12 cellular contexts compared by ENCODE assay signal in genomic region chr3:12660196-12660595, GRCh38. TPM values are rescaled to one million over a fixed set of nuclear protein-coding genes. Genes with fewer than 3 reads are reported as not detected.
A peak's percentile ranks its signal among the peaks of the same experiment; 100 is the strongest.
DNase-seq lines count a peak whose midpoint lies in the region; ATAC-seq, FAIRE-seq and TF ChIP-seq lines count a peak whose summit lies in the region.
"Had no signal": no experiment of that assay in that cellular context is flagged by ENCODE, and none has a peak within 500 bp of the region (broad histone marks: within the 10 kb centered on the region; RNA-seq: fewer than 3 reads in every experiment).

No MANE protein-coding gene starts in this region.

- no peaks in the 10 kb centered on the region for H3K27me3 Mint-ChIP-seq in activated T-cell treated with anti-CD3 and anti-CD28 coated beads, Interleukin-2, amount 50 U/mL, for 24 hours
- no peaks in the 10 kb centered on the region for H3K27me3 Mint-ChIP-seq in activated T-cell treated with anti-CD3 and anti-CD28 coated beads, Interleukin-2, amount 50 U/mL, for 4 hours (ENCODE audit: low read depth)
- no peaks in the 10 kb centered on the region for H3K27me3 Mint-ChIP-seq in Calu3 (ENCODE audit: unreplicated experiment)

- peak overlapping the region; percentile 10 for H3K4me3 Mint-ChIP-seq in activated T-cell treated with anti-CD3 and anti-CD28 coated beads, Interleukin-2, amount 50 U/mL, for 24 hours
- no peak overlapping the region for H3K4me3 Mint-ChIP-seq in activated T-cell treated with anti-CD3 and anti-CD28 coated beads, Interleukin-2, amount 50 U/mL, for 4 hours
- H3K4me3 Mint-ChIP-seq in Calu3 (ENCODE audit: low read depth, unreplicated experiment) = no peak overlapping the region
- H3K4me3 Mint-ChIP-seq: T-helper 1 cell treated with Interleukin-12 subunit alpha and Interleukin-12 subunit beta and Interleukin-4 antibody, amounts not matched to agents 30 μg/mL and 1 μg/mL, for 36 hours had no signal

- H3K9me3 ChIP-seq in SK-N-MC (ENCODE audit: low read depth, low read length) (no peaks in the 10 kb centered on the region), HepG2 (ENCODE audit: low read length) (no peaks in the 10 kb centered on the region), thoracic aorta (no peaks in the 10 kb centered on the region)

- peaks cover 48% of the 10 kb centered on the region for H3K36me3 Mint-ChIP-seq in activated T-cell treated with anti-CD3 and anti-CD28 coated beads, Interleukin-2, amount 50 U/mL, for 24 hours (ENCODE audit: low read depth)
- H3K36me3 Mint-ChIP-seq in activated T-cell treated with anti-CD3 and anti-CD28 coated beads, Interleukin-2, amount 50 U/mL, for 4 hours (ENCODE audit: insufficient read depth) = peaks cover 12% of the 10 kb centered on the region
- peaks cover 31% of the 10 kb centered on the region for H3K36me3 Mint-ChIP-seq in Calu3 (ENCODE audit: insufficient read depth, unreplicated experiment)

- H3K4me1 ChIP-seq in HepG2 (ENCODE audit: insufficient read depth, low read length) (peaks cover 53% of the 10 kb centered on the region), thoracic aorta (ENCODE audit: control insufficient read depth in 1 of 2, low read depth in 2 of 2) (peaks cover 48 to 69% of the 10 kb centered on the region in 2 donors)

- H3K4me3 ChIP-seq in SK-N-MC = no peak overlapping the region
- peak overlapping the region in 1 of 3 experiments; percentile 92; a peak in 1 of 6 replicates for H3K4me3 ChIP-seq in HepG2 (replicated peaks in 1 of 3; ENCODE audit: insufficient read depth in 1 of 3, low read depth in 2 of 3, low read length in 3 of 3)
- peak overlapping the region; percentile 100 for H3K4me3 ChIP-seq in thoracic aorta

- H3K27ac Mint-ChIP-seq in activated T-cell treated with anti-CD3 and anti-CD28 coated beads, Interleukin-2, amount 50 U/mL, for 24 hours = peak overlapping the region; percentile 32
- H3K27ac Mint-ChIP-seq in Calu3 (ENCODE audit: unreplicated experiment) = no peak overlapping the region
- H3K27ac Mint-ChIP-seq: T-helper 1 cell treated with Interleukin-12 subunit alpha and Interleukin-12 subunit beta and Interleukin-4 antibody, amounts not matched to agents 30 μg/mL and 1 μg/mL, for 36 hours had no signal

- POLR2A ChIA-PET in HepG2 (lab: Yijun Ruan, JAX) = interaction anchor here (1.4 kb wide), 1 partner anchor 14 kb away, joined by 4 read pairs; no protein-coding TSS in a partner anchor

- no peak for TF ChIP-seq EP300 in HepG2 (IDR thresholded peaks at IDR 0.05; ENCODE audit: low read depth in 2 of 2, low read length in 2 of 2)
- no peak for TF ChIP-seq EP300 in HepG2 (CRISPR knock-in tag; IDR thresholded peaks at IDR 0.05; ENCODE audit: borderline replicate concordance)

- TF ChIP-seq RAD21 in HepG2 (CRISPR knock-in tag; IDR thresholded peaks at IDR 0.05) = no peak

- BruUV-seq in HepG2 (replicated peaks; lab: Mats Ljungman, UMichigan) (no TSS peak), Calu3 (replicated peaks; lab: Mats Ljungman, UMichigan) (no TSS peak)

- no peak overlapping the region for H2AFZ ChIP-seq in HepG2 (ENCODE audit: low read length)

- no peaks in the 10 kb centered on the region for H3K9me3 Mint-ChIP-seq in activated T-cell treated with anti-CD3 and anti-CD28 coated beads, Interleukin-2, amount 50 U/mL, for 24 hours
- no peaks in the 10 kb centered on the region for H3K9me3 Mint-ChIP-seq in activated T-cell treated with anti-CD3 and anti-CD28 coated beads, Interleukin-2, amount 50 U/mL, for 4 hours
- no peaks in the 10 kb centered on the region for H3K9me3 Mint-ChIP-seq in Calu3 (ENCODE audit: low read depth, unreplicated experiment)
- H3K9me3 Mint-ChIP-seq: T-helper 1 cell treated with Interleukin-12 subunit alpha and Interleukin-12 subunit beta and Interleukin-4 antibody, amounts not matched to agents 30 μg/mL and 1 μg/mL, for 36 hours had no signal

- CTCF ChIA-PET in HepG2 (lab: Yijun Ruan, JAX; ENCODE audit: low intra/inter-chr PET ratio, low total read pairs) (no interaction called here), Calu3 (lab: Charles Lee) (interaction anchor here (0.6 to 0.7 kb wide), 2 partner anchors 41 to 67 kb away, joined by 3 to 4 read pairs; no protein-coding TSS in a partner anchor)

- H3K27ac ChIP-seq in SK-N-MC (peak overlapping the region; percentile 39; the same call in 1 of the 2 replicates), HepG2 (ENCODE audit: extremely low read length, insufficient read depth, low read length) (peak overlapping the region; percentile 42), thoracic aorta (peak overlapping the region; percentile 66 to 80)

- ATAC-seq in activated T-cell treated with anti-CD3 and anti-CD28 coated beads, Interleukin-2, amount 50 U/mL, for 4 hours = no peak
- ATAC-seq in HepG2 (no peak), thoracic aorta (ENCODE audit: insufficient number of reproducible peaks, low FRiP score, low read depth) (no peak)

- in situ Hi-C loops in HepG2 (cut with HindIII; ENCODE audit: extremely low pct_ligation_motif_present, low pct_unique_long_range_greater_than_20kb) = no loop called here

- H3K79me2 ChIP-seq in HepG2 (ENCODE audit: insufficient read depth, low read length) = peaks cover 87% of the 10 kb centered on the region

- no peaks in the 10 kb centered on the region for H3K36me3 ChIP-seq in SK-N-MC (ENCODE audit: insufficient read depth, low read length)
- no peaks in the 10 kb centered on the region; a peak in 1 of 5 replicates for H3K36me3 ChIP-seq in HepG2 (replicated peaks in 1 of 2; ENCODE audit: control insufficient read depth in 1 of 2, insufficient read depth in 2 of 2, low read length in 2 of 2)
- H3K36me3 ChIP-seq in thoracic aorta = no peaks in the 10 kb centered on the region

- no peak overlapping the region for H3K9ac ChIP-seq in SK-N-MC (ENCODE audit: insufficient read length)
- H3K9ac ChIP-seq in HepG2 (ENCODE audit: insufficient read depth, low read depth, low read length) = no peak overlapping the region

- no peak for DNase-seq in activated T-cell treated with anti-CD3 and anti-CD28 coated beads, Interleukin-2, amount 50 U/mL, for 24 hours
- DNase-seq in activated T-cell treated with anti-CD3 and anti-CD28 coated beads, Interleukin-2, amount 50 U/mL, for 4 hours = no peak
- DNase-seq in SK-N-MC (ENCODE audit: low read depth, low spot score) = no peak
- DNase-seq in HepG2 (ENCODE audit: low spot score) = no peak
- no peak for DNase-seq in thoracic aorta (ENCODE audit: low spot score)
- no peak for DNase-seq in SK-N-DZ (ENCODE audit: low spot score)
- DNase-seq in Calu3 = no peak
- no peak for DNase-seq in NCI-H524 (lab: John Stamatoyannopoulos, UW)
- DNase-seq: amniotic stem cell, NCI-H1092 treated with DMSO at 0.1 percent for 48 hours, NCI-H748 treated with DMSO at 0.1 percent for 48 hours had no signal

- H4K20me1 ChIP-seq in HepG2 (ENCODE audit: insufficient read depth, low read length) = peaks cover 31% of the 10 kb centered on the region

- TF ChIP-seq CTCF in HepG2 (CRISPR knock-in tag; IDR thresholded peaks at IDR 0.05) (no peak), thoracic aorta (IDR thresholded peaks at IDR 0.05) (no peak), Calu3 (IDR thresholded peaks at IDR 0.05; ENCODE audit: unreplicated experiment) (no peak)

- H3K27me3 ChIP-seq in HepG2 (ENCODE audit: control insufficient read depth in 1 of 2, insufficient read depth in 2 of 2, low read length in 2 of 2) (no peaks in the 10 kb centered on the region; a peak in 1 of 5 replicates), thoracic aorta (replicated peaks; ENCODE audit: insufficient read depth) (no peaks in the 10 kb centered on the region)

- no peak for TF ChIP-seq POLR2A in HepG2 (IDR thresholded peaks at IDR 0.05; ENCODE audit: insufficient read depth in 1 of 2, low read depth in 2 of 2, low read length in 2 of 2)

- FAIRE-seq in HepG2 (lab: Jason Lieb, UNC) = no peak

- intact Hi-C loops in HepG2 (cut with micrococcal nuclease; ENCODE audit: unreplicated experiment) = loop anchor here (5.0 kb wide), 1 partner anchor 103 kb away; the partner anchor contains the start of gene MKRN2
- intact Hi-C loops in Calu3 (cut with micrococcal nuclease; ENCODE audit: unreplicated experiment) = loop anchor here (5.0 kb wide), 1 partner anchor 33 kb away; no protein-coding TSS in a partner anchor

- WGBS in HepG2 (ENCODE audit: low lambda C conversion rate) = 74% methylated on average over 2 of the region's 2 CpGs

- peak overlapping the region; percentile 78 for H3K4me2 ChIP-seq in HepG2 (ENCODE audit: low read depth, low read length)

- peaks cover 67% of the 10 kb centered on the region for H3K4me1 Mint-ChIP-seq in activated T-cell treated with anti-CD3 and anti-CD28 coated beads, Interleukin-2, amount 50 U/mL, for 24 hours (ENCODE audit: low read depth)
- peaks cover 61% of the 10 kb centered on the region for H3K4me1 Mint-ChIP-seq in activated T-cell treated with anti-CD3 and anti-CD28 coated beads, Interleukin-2, amount 50 U/mL, for 4 hours (ENCODE audit: low read depth)
- H3K4me1 Mint-ChIP-seq in Calu3 (ENCODE audit: low read depth, unreplicated experiment) = peaks cover 30% of the 10 kb centered on the region

RNA-seq across cellular contexts. Expression of gene RAF1, which starts 3.7 kb away (rescaled TPM):
- total RNA-seq in activated T-cell treated with anti-CD3 and anti-CD28 coated beads, Interleukin-2, amount 50 U/mL, for 4 hours = 100 to 1,000 TPM in 2 of 3 donors, 10 to 100 TPM in 1; 97.2 to 104 (median 100) TPM
- total RNA-seq in HepG2 (2016; rRNA removed; fragmentation: Illumina TruSeq; extraction: Trizol) (59.0 and 72.2 TPM in 2 replicates), thoracic aorta (100 to 1,000 TPM; 158 to 183 TPM), Calu3 (2022) (63.4 and 69.3 TPM in 2 replicates)
- 14.3 and 16.7 TPM in 2 replicates for total RNA-seq in HepG2 (2016; cell fraction: cytosol; rRNA removed; fragmentation: Illumina TruSeq; extraction: Trizol; ENCODE audit: low read depth)
- total RNA-seq in HepG2 (2016; cell fraction: insoluble cytoplasmic fraction; rRNA removed; fragmentation: Illumina TruSeq; extraction: Trizol) = 57.7 and 70.4 TPM in 2 replicates
- 53.2 and 54.8 TPM in 2 replicates for total RNA-seq in HepG2 (2016; cell fraction: membrane; rRNA removed; fragmentation: Illumina TruSeq; extraction: Trizol)
- total RNA-seq in HepG2 (2016; cell fraction: nucleus; rRNA removed; fragmentation: Illumina TruSeq; extraction: Trizol) = 80.2 and 92.0 TPM in 2 replicates
- 91.4 and 99.3 TPM in 2 replicates for polyA plus RNA-seq in HepG2 (2011; rRNA removed)
- 54.5 and 60.0 TPM in 2 replicates for polyA plus RNA-seq in HepG2 (2011; cell fraction: cytosol; rRNA removed)
- 118 and 126 TPM in 2 replicates for polyA plus RNA-seq in HepG2 (2011; cell fraction: nucleus; rRNA removed)
- 46.1 and 53.2 TPM in 2 replicates for polyA plus RNA-seq in HepG2 (2012)
- polyA plus RNA-seq in HepG2 (2016; cell fraction: cytosol; fragmentation: Illumina TruSeq; extraction: Trizol; ENCODE audit: low read depth) = 9.5 and 10.3 TPM in 2 replicates
- 48.0 and 52.7 TPM in 2 replicates for polyA plus RNA-seq in HepG2 (2016; cell fraction: insoluble cytoplasmic fraction; fragmentation: Illumina TruSeq; extraction: Trizol; ENCODE audit: low read depth)
- polyA plus RNA-seq in HepG2 (2016; cell fraction: membrane; fragmentation: Illumina TruSeq; extraction: Trizol; ENCODE audit: low read depth) = 32.4 and 34.3 TPM in 2 replicates
- polyA plus RNA-seq in HepG2 (2016; cell fraction: nucleus; fragmentation: Illumina TruSeq; extraction: Trizol; ENCODE audit: insufficient read depth, low read depth) = 154 and 158 TPM in 2 replicates
- 194 and 317 TPM in 2 replicates for polyA minus RNA-seq in HepG2 (2011; rRNA and poly(A)+ RNA removed; ENCODE audit: low replicate concordance)
- 49.2 and 50.8 TPM in 2 replicates for polyA minus RNA-seq in HepG2 (2011; cell fraction: cytosol; rRNA and poly(A)+ RNA removed)
- polyA minus RNA-seq in HepG2 (2011; cell fraction: nucleus; rRNA and poly(A)+ RNA removed) = 132 and 164 TPM in 2 replicates
- polyA plus RNA-seq in SK-N-DZ (2014; cell fraction: cytosol; rRNA removed) = 141 and 146 TPM in 2 replicates
- polyA plus RNA-seq in SK-N-DZ (2014; cell fraction: nucleus; rRNA removed) = 241 and 267 TPM in 2 replicates
